14 cellular contexts compared by ENCODE assay signal in genomic region chr4:139558235-139559094, GRCh38. TPM values are rescaled to one million over a fixed set of nuclear protein-coding genes. Genes with fewer than 3 reads are reported as not detected.
A peak's percentile ranks its signal among the peaks of the same experiment; 100 is the strongest.
DNase-seq lines count a peak whose midpoint lies in the region; ATAC-seq and TF ChIP-seq lines count a peak whose summit lies in the region.
"Had no signal": no experiment of that assay in that cellular context is flagged by ENCODE, and none has a peak within 500 bp of the region (broad histone marks: within the 10 kb centered on the region; RNA-seq: fewer than 3 reads in every experiment).

No MANE protein-coding gene starts in this region.

- peak overlapping the region; percentile 93 for H3K27ac Mint-ChIP-seq in activated naive CD8-positive, alpha-beta T cell treated with anti-CD3 and anti-CD28 coated beads, Interleukin-2, amount 10 ng/mL, durations not matched to agents 7 days and 5 days

- POLR2A ChIA-PET in activated naive CD8-positive, alpha-beta T cell treated with anti-CD3 and anti-CD28 coated beads, Interleukin-2, amount 10 ng/mL, durations not matched to agents 7 days and 5 days (lab: Charles Lee), result interaction anchor here (3.1 kb wide), 1 partner anchor 105 kb away, joined by 20 read pairs; the partner anchor contains the start of gene RAB33B

- ATAC-seq in activated naive CD8-positive, alpha-beta T cell treated with anti-CD3 and anti-CD28 coated beads, Interleukin-2, amount 10 ng/mL, durations not matched to agents 7 days and 5 days (ENCODE audit: low read depth), result no peak
- ATAC-seq in HG03439 (IDR thresholded peaks at IDR 0.05; ENCODE audit: unreplicated experiment) (no peak), HG02763 (IDR thresholded peaks at IDR 0.05; ENCODE audit: unreplicated experiment) (no peak)

- peaks cover 33% of the 10 kb centered on the region for H3K4me1 ChIP-seq in KMS-11 (ENCODE audit: low read depth, poor library complexity, severe bottlenecking)
- H3K4me1 ChIP-seq in parathyroid adenoma, result peaks cover 14% of the 10 kb centered on the region

- H3K4me3 Mint-ChIP-seq in activated naive CD8-positive, alpha-beta T cell treated with anti-CD3 and anti-CD28 coated beads, Interleukin-2, amount 10 ng/mL, durations not matched to agents 7 days and 5 days, result no peak overlapping the region

- DNase-seq in NCI-H1417 (lab: John Stamatoyannopoulos, UW), result peak in 2 of 3 experiments; percentile 3 to 42
- no peak for DNase-seq in NCI-H1417 treated with DMSO at 0.1 percent for 48 hours (lab: John Stamatoyannopoulos, UW)
- DNase-seq in activated naive CD8-positive, alpha-beta T cell treated with anti-CD3 and anti-CD28 coated beads, Interleukin-2, amount 10 ng/mL, durations not matched to agents 7 days and 5 days, result no peak
- no peak for DNase-seq in cerebellar cortex (ENCODE audit: low spot score)
- DNase-seq: cortex of kidney, DND-41, HCEC 1CT, islet precursor cell, NCI-H2081 treated with DMSO at 0.1 percent for 48 hours had no signal

- H3K27me3 ChIP-seq in KMS-11 (ENCODE audit: insufficient read depth, low read depth) (no peaks in the 10 kb centered on the region), parathyroid adenoma (ENCODE audit: control insufficient read depth, insufficient read depth, low read length) (no peaks in the 10 kb centered on the region)

- no peak for TF ChIP-seq CTCF in KMS-11 (conservative IDR thresholded peaks at IDR 0.05; ENCODE audit: low read depth, low read length)
- TF ChIP-seq CTCF in parathyroid adenoma (IDR thresholded peaks at IDR 0.05), result no peak

- H3K27me3 Mint-ChIP-seq in activated naive CD8-positive, alpha-beta T cell treated with anti-CD3 and anti-CD28 coated beads, Interleukin-2, amount 10 ng/mL, durations not matched to agents 7 days and 5 days, result peaks cover 4% of the 10 kb centered on the region

- no peaks in the 10 kb centered on the region for H3K36me3 Mint-ChIP-seq in activated naive CD8-positive, alpha-beta T cell treated with anti-CD3 and anti-CD28 coated beads, Interleukin-2, amount 10 ng/mL, durations not matched to agents 7 days and 5 days

- H3K9ac ChIP-seq in KMS-11 (no peak overlapping the region), parathyroid adenoma (no peak overlapping the region)

- H3K79me2 ChIP-seq in KMS-11 (ENCODE audit: insufficient read depth, low read depth), result peaks cover 16% of the 10 kb centered on the region
- no peaks in the 10 kb centered on the region for H3K79me2 ChIP-seq in parathyroid adenoma

- no peaks in the 10 kb centered on the region for H3K9me3 ChIP-seq in parathyroid adenoma (ENCODE audit: control insufficient read depth, low read length)
- H3K9me3 ChIP-seq: neutrophil had no signal

- H3K27ac ChIP-seq in KMS-11 (no peak overlapping the region), parathyroid adenoma (peak overlapping the region; percentile 59)
- H3K27ac ChIP-seq: neutrophil had no signal

- H4K20me1 ChIP-seq in KMS-11 (ENCODE audit: insufficient read depth), result no peaks in the 10 kb centered on the region

- H3K4me1 Mint-ChIP-seq in activated naive CD8-positive, alpha-beta T cell treated with anti-CD3 and anti-CD28 coated beads, Interleukin-2, amount 10 ng/mL, durations not matched to agents 7 days and 5 days, result peaks cover 43% of the 10 kb centered on the region

- H3K4me3 ChIP-seq in KMS-11 (IDR thresholded peaks at IDR 0.05; ENCODE audit: insufficient read depth, low read depth, low read length) (no peak overlapping the region), parathyroid adenoma (ENCODE audit: low read depth, low read length) (no peak overlapping the region)

- H3K9me3 Mint-ChIP-seq in activated naive CD8-positive, alpha-beta T cell treated with anti-CD3 and anti-CD28 coated beads, Interleukin-2, amount 10 ng/mL, durations not matched to agents 7 days and 5 days, result no peaks in the 10 kb centered on the region

- H2AFZ ChIP-seq in KMS-11 (ENCODE audit: low read depth) (no peak overlapping the region), parathyroid adenoma (peak overlapping the region; percentile 69)

- peak overlapping the region; percentile 79; the same call in 1 of the 2 replicates for H3K4me2 ChIP-seq in KMS-11
- peak overlapping the region; percentile 51 for H3K4me2 ChIP-seq in parathyroid adenoma (ENCODE audit: low read length)

- H3K36me3 ChIP-seq in KMS-11 (ENCODE audit: insufficient read depth) (no peaks in the 10 kb centered on the region), parathyroid adenoma (ENCODE audit: control insufficient read depth, insufficient read depth, low read length) (no peaks in the 10 kb centered on the region)
- H3K36me3 ChIP-seq: neutrophil had no signal

RNA-seq across cellular contexts. Expression of gene SETD7, which starts 2.4 kb away (rescaled TPM):
- total RNA-seq in activated naive CD8-positive, alpha-beta T cell treated with anti-CD3 and anti-CD28 coated beads, Interleukin-2, amount 10 ng/mL, durations not matched to agents 7 days and 5 days, result 10 to 100 TPM in 1 of 2 experiments, 1 to 10 TPM in 1; 9.4 to 10.1 TPM

Comparison
In these comparisons a context has a peak if more than half of its experiments do, and no peak if none do; other contexts are left out.
1. DNase-seq: peak in NCI-H1417 (2 of 3); none in NCI-H1417 treated with DMSO at 0.1 percent for 48 hours (single experiment), activated naive CD8-positive, alpha-beta T cell treated with anti-CD3 and anti-CD28 coated beads, Interleukin-2, amount 10 ng/mL, durations not matched to agents 7 days and 5 days (single experiment) and cerebellar cortex (single experiment).